8 cellular contexts compared by ENCODE assay signal in genomic region chr5:56814361-56814962, GRCh38.
DNase-seq lines count a peak whose midpoint lies in the region; ATAC-seq lines count a peak whose summit lies in the region.

No MANE protein-coding gene starts in this region.

- H3K9me3 Mint-ChIP-seq in T-helper 2 cell treated with Interferon-gamma antibody and Interleukin-4, amounts not matched to agents 5 μg/mL and 100 μg/mL, for 36 hours = no peaks in the 10 kb centered on the region

- peaks cover 2% of the 10 kb centered on the region for H3K27me3 Mint-ChIP-seq in T-helper 2 cell treated with Interferon-gamma antibody and Interleukin-4, amounts not matched to agents 5 μg/mL and 100 μg/mL, for 36 hours (ENCODE audit: low read depth)

- ATAC-seq in GM18907 (IDR thresholded peaks at IDR 0.05; ENCODE audit: unreplicated experiment) (no peak), GM19463 (IDR thresholded peaks at IDR 0.05; ENCODE audit: unreplicated experiment) (no peak)

- peak overlapping the region; percentile 64 for H3K27ac ChIP-seq in caudate nucleus (ENCODE audit: low read depth, low read length)
- peak overlapping the region; percentile 49 for H3K27ac ChIP-seq in layer of hippocampus (ENCODE audit: low read depth, low read length)

- H3K27ac Mint-ChIP-seq in T-helper 2 cell treated with Interferon-gamma antibody and Interleukin-4, amounts not matched to agents 5 μg/mL and 100 μg/mL, for 36 hours = peak overlapping the region; percentile 87

- H3K27me3 ChIP-seq in layer of hippocampus (ENCODE audit: control insufficient read depth, insufficient read depth, low read length) = no peaks in the 10 kb centered on the region

- H3K4me1 Mint-ChIP-seq in T-helper 2 cell treated with Interferon-gamma antibody and Interleukin-4, amounts not matched to agents 5 μg/mL and 100 μg/mL, for 36 hours (ENCODE audit: low read depth) = peaks cover 34% of the 10 kb centered on the region

- DNase-seq in NCI-H748 (lab: John Stamatoyannopoulos, UW; ENCODE audit: unreplicated experiment) (peak; percentile 54), NCI-H748 treated with DMSO at 0.1 percent for 48 hours (lab: John Stamatoyannopoulos, UW) (no peak), caudate nucleus (lab: John Stamatoyannopoulos, UW) (peak in 16 of 61 donors; percentile 1 to 39 (median 20))
- no peak for DNase-seq in T-helper 2 cell treated with Interferon-gamma antibody and Interleukin-4, amounts not matched to agents 5 μg/mL and 100 μg/mL, for 36 hours (ENCODE audit: low spot score)
- DNase-seq in stimulated activated naive CD4-positive, alpha-beta T cell (lab: John Stamatoyannopoulos, UW) = peak; percentile 14 to 68 (median 47)

- peaks cover 12% of the 10 kb centered on the region for H3K36me3 Mint-ChIP-seq in T-helper 2 cell treated with Interferon-gamma antibody and Interleukin-4, amounts not matched to agents 5 μg/mL and 100 μg/mL, for 36 hours (ENCODE audit: low read depth)

- H3K4me3 Mint-ChIP-seq in T-helper 2 cell treated with Interferon-gamma antibody and Interleukin-4, amounts not matched to agents 5 μg/mL and 100 μg/mL, for 36 hours = peak overlapping the region; percentile 90

Comparison
In these comparisons a context has a peak if more than half of its experiments do, and no peak if none do; other contexts are left out.
1. DNase-seq: peak in NCI-H748 (single experiment) and stimulated activated naive CD4-positive, alpha-beta T cell (6 of 6); none in NCI-H748 treated with DMSO at 0.1 percent for 48 hours (single experiment) and T-helper 2 cell treated with Interferon-gamma antibody and Interleukin-4, amounts not matched to agents 5 μg/mL and 100 μg/mL, for 36 hours (single experiment).